ENCODE assay signal across 1 cellular context in genomic region chr16:12293017-12293618, GRCh38.
A peak's percentile ranks its signal among the peaks of the same experiment; 100 is the strongest.
TF ChIP-seq lines count a peak whose summit lies in the region.

No MANE protein-coding gene starts in this region.

TF ChIP-seq in K562, 482 proteins besides CTCF, POLR2A, EP300 and RAD21 (continued from another document and continues in another):
- no peak for TF ChIP-seq NKRF (IDR thresholded peaks at IDR 0.05; ENCODE audit: borderline replicate concordance)
- no peak for TF ChIP-seq ZNF717 (CRISPR knock-in tag; IDR thresholded peaks at IDR 0.05)
- no peak for TF ChIP-seq EWSR1 (IDR thresholded peaks at IDR 0.05; ENCODE audit: borderline replicate concordance, low read depth, partially characterized antibody)
- no peak for TF ChIP-seq KLF6 (CRISPR knock-in tag; IDR thresholded peaks at IDR 0.05; ENCODE audit: borderline replicate concordance)
- TF ChIP-seq PATZ1 (CRISPR knock-in tag; IDR thresholded peaks at IDR 0.05; ENCODE audit: borderline replicate concordance): no peak
- TF ChIP-seq THAP7 (CRISPR knock-in tag; IDR thresholded peaks at IDR 0.05): no peak
- peak; percentile 79 to 82; a peak in 3 of 4 replicates for TF ChIP-seq TRIM24 (IDR thresholded peaks at IDR 0.05)
- TF ChIP-seq NELFE (IDR thresholded peaks at IDR 0.05; ENCODE audit: insufficient read depth, insufficient read length): no peak
- no peak for TF ChIP-seq ATF6 (CRISPR knock-in tag; IDR thresholded peaks at IDR 0.05)
- no peak for TF ChIP-seq KAT8 (IDR thresholded peaks at IDR 0.05; ENCODE audit: low read depth)
- TF ChIP-seq ZNF253 (CRISPR knock-in tag; conservative IDR thresholded peaks at IDR 0.05): no peak
- TF ChIP-seq ZNF76 (CRISPR knock-in tag; IDR thresholded peaks at IDR 0.05; ENCODE audit: borderline replicate concordance): no peak
- TF ChIP-seq CREB3 (tag; conservative IDR thresholded peaks at IDR 0.05; ENCODE audit: low read depth): 0 out of 2 replicates have a peak, but pooled peaks have one; percentile 29
- no peak for TF ChIP-seq PRPF4 (IDR thresholded peaks at IDR 0.05; ENCODE audit: insufficient read depth, low read depth, low read length, poor library complexity, severe bottlenecking)
- TF ChIP-seq ZBTB9 (CRISPR knock-in tag; IDR thresholded peaks at IDR 0.05): no peak
- no peak for TF ChIP-seq GATAD2B (IDR thresholded peaks at IDR 0.05; ENCODE audit: borderline replicate concordance)
- TF ChIP-seq ZBED1 (IDR thresholded peaks at IDR 0.05): no peak
- TF ChIP-seq IFI16 (CRISPR knock-in tag; IDR thresholded peaks at IDR 0.05): no peak
- TF ChIP-seq FOXJ3 (CRISPR knock-in tag; IDR thresholded peaks at IDR 0.05): no peak
- no peak for TF ChIP-seq ZBTB5 (IDR thresholded peaks at IDR 0.05)
- no peak for TF ChIP-seq ZNF407 (IDR thresholded peaks at IDR 0.05; ENCODE audit: low read depth)
- TF ChIP-seq RBM22 (IDR thresholded peaks at IDR 0.05; ENCODE audit: low read depth, low read length, poor library complexity, severe bottlenecking): no peak
- TF ChIP-seq HDAC1 (IDR thresholded peaks at IDR 0.05): peak in 1 of 2 experiments; percentile 54; a peak in 2 of 4 replicates
- TF ChIP-seq IRF9 (tag; IDR thresholded peaks at IDR 0.05): no peak
- TF ChIP-seq JUN (IDR thresholded peaks at IDR 0.05; ENCODE audit: borderline replicate concordance, low read depth, low read length): no peak
- TF ChIP-seq JUN (CRISPR knock-in tag; IDR thresholded peaks at IDR 0.05; ENCODE audit: borderline replicate concordance): no peak
- TF ChIP-seq ZFP1 (CRISPR knock-in tag; IDR thresholded peaks at IDR 0.05): no peak
- TF ChIP-seq ZNF589 (CRISPR knock-in tag; IDR thresholded peaks at IDR 0.05; ENCODE audit: low read depth): no peak
- TF ChIP-seq CEBPZ (IDR thresholded peaks at IDR 0.05; ENCODE audit: borderline replicate concordance, low read depth, low read length): no peak
- no peak for TF ChIP-seq SRSF9 (IDR thresholded peaks at IDR 0.05; ENCODE audit: borderline replicate concordance, low read depth, low read length)
- no peak for TF ChIP-seq NRF1 (conservative IDR thresholded peaks at IDR 0.05 in 1 of 2, IDR thresholded peaks at IDR 0.05 in 1 of 2)
